ENCODE assay signal across 1 cellular context in genomic region chr7:55085511-55086412, GRCh38.
TF ChIP-seq lines count a peak whose summit lies in the region.

No MANE protein-coding gene starts in this region.

TF ChIP-seq in IMR-90, 13 proteins besides CTCF, POLR2A, EP300 and RAD21 (continued from another document):
- TF ChIP-seq BHLHE40 (IDR thresholded peaks at IDR 0.05; ENCODE audit: low read depth, low read length), result no peak
- no peak for TF ChIP-seq FOS (IDR thresholded peaks at IDR 0.05; ENCODE audit: low read depth, low read length)
- TF ChIP-seq MXI1 (IDR thresholded peaks at IDR 0.05; ENCODE audit: borderline replicate concordance, low read depth, low read length), result no peak
- TF ChIP-seq MAFK (IDR thresholded peaks at IDR 0.05; ENCODE audit: low read depth, low read length), result no peak
- no peak for TF ChIP-seq RCOR1 (IDR thresholded peaks at IDR 0.05; ENCODE audit: insufficient replicate concordance, low read length)
- no peak for TF ChIP-seq CHD1 (IDR thresholded peaks at IDR 0.05; ENCODE audit: low read depth, low read length)
- no peak for TF ChIP-seq CEBPB (IDR thresholded peaks at IDR 0.05; ENCODE audit: low read depth, low read length)
- no peak for TF ChIP-seq MAZ (IDR thresholded peaks at IDR 0.05; ENCODE audit: borderline replicate concordance, low read depth, low read length)
- TF ChIP-seq SMC3 (IDR thresholded peaks at IDR 0.05; ENCODE audit: low read depth, low read length), result no peak
- TF ChIP-seq RFX5 (IDR thresholded peaks at IDR 0.05; ENCODE audit: low read depth, low read length), result no peak
